14 cellular contexts compared by ENCODE assay signal in the genomic region with DNA sequence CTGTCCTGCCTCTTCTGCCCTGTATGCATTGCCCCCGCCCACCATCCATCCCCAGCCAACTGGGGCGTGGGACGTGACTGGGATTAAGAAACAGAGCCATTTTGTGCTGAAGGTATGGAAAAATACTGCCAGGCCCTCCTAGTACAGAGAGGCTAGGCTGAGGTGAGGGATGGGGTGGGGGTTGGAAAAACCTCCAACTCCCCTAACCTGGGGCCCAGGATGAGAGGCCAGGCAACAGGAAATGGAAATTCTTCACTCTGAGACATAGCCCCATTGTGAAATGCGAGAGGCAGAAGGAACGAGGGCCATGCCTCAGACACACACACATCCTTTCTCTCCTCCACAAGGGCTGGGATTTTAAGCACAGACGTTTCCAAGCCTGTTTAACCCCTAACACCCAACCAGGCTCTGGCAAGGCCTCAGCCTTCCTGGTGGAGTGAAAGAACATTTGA. TPM values are rescaled to one million over a fixed set of nuclear protein-coding genes. Genes with fewer than 3 reads are reported as not detected.
DNase-seq lines count a peak whose midpoint lies in the region; ATAC-seq and TF ChIP-seq lines count a peak whose summit lies in the region.
"Had no signal": no experiment of that assay in that cellular context is flagged by ENCODE, and none has a peak within 500 bp of the region (broad histone marks: within the 10 kb centered on the region; RNA-seq: fewer than 3 reads in every experiment).

No MANE protein-coding gene starts in this region.

- H3K9ac ChIP-seq in parathyroid adenoma, result no peak overlapping the region

- DNase-seq in SIG-M5 treated with dmso at 0.1 percent for 504 hours (lab: John Stamatoyannopoulos, UW; ENCODE audit: unreplicated experiment), result peak; percentile 57
- no peak for DNase-seq in SIG-M5 (lab: John Stamatoyannopoulos, UW)
- peak; percentile 65 to 73 for DNase-seq in PC-9
- DNase-seq in endothelial cell (ENCODE audit: low spot score), result no peak
- no peak for DNase-seq in head of caudate nucleus
- no peak for DNase-seq in activated CD4-positive, CD25-positive, alpha-beta regulatory T cell (lab: John Stamatoyannopoulos, UW)
- DNase-seq: ACHN; DMS53; effector memory CD8-positive, alpha-beta T cell; NCI-H69 had no signal

- H3K27me3 ChIP-seq in PC-9 (ENCODE audit: insufficient read depth, low read depth) (no peaks in the 10 kb centered on the region), parathyroid adenoma (ENCODE audit: control insufficient read depth, insufficient read depth, low read length) (no peaks in the 10 kb centered on the region)
- H3K27me3 ChIP-seq: right lobe of liver had no signal

- peak overlapping the region; percentile 51 for H3K4me2 ChIP-seq in PC-9
- no peak overlapping the region for H3K4me2 ChIP-seq in parathyroid adenoma (ENCODE audit: low read length)

- no peaks in the 10 kb centered on the region for H3K9me3 Mint-ChIP-seq in endothelial cell (ENCODE audit: unreplicated experiment)
- H3K9me3 Mint-ChIP-seq: effector memory CD8-positive, alpha-beta T cell had no signal

- no peak overlapping the region for H2AFZ ChIP-seq in PC-9
- peak overlapping the region; percentile 43 for H2AFZ ChIP-seq in parathyroid adenoma

- H3K4me3 ChIP-seq in PC-9 (no peak overlapping the region), parathyroid adenoma (ENCODE audit: low read depth, low read length) (no peak overlapping the region)
- H3K4me3 ChIP-seq: right lobe of liver had no signal

- H3K27ac ChIP-seq in PC-9, result peak overlapping the region; percentile 63
- H3K27ac ChIP-seq in parathyroid adenoma, result peak overlapping the region; percentile 67

- no peak overlapping the region for H3K4me3 Mint-ChIP-seq in endothelial cell (ENCODE audit: unreplicated experiment)
- H3K4me3 Mint-ChIP-seq: effector memory CD8-positive, alpha-beta T cell had no signal

- no peak for ATAC-seq in GM19351 (IDR thresholded peaks at IDR 0.05; ENCODE audit: unreplicated experiment)
- ATAC-seq: effector memory CD8-positive, alpha-beta T cell; right lobe of liver had no signal

- no peaks in the 10 kb centered on the region for H3K36me3 Mint-ChIP-seq in endothelial cell (ENCODE audit: low read depth, unreplicated experiment)

- peaks cover 10% of the 10 kb centered on the region for H3K27me3 Mint-ChIP-seq in endothelial cell (ENCODE audit: unreplicated experiment)
- H3K27me3 Mint-ChIP-seq: effector memory CD8-positive, alpha-beta T cell had no signal

- CTCF ChIA-PET in PC-9 (lab: Charles Lee), result no interaction called here

- H4K20me1 ChIP-seq in PC-9 (ENCODE audit: insufficient read depth), result no peaks in the 10 kb centered on the region

- H3K79me2 ChIP-seq in PC-9 (ENCODE audit: low read depth), result peaks cover 99% of the 10 kb centered on the region
- no peaks in the 10 kb centered on the region for H3K79me2 ChIP-seq in parathyroid adenoma

- H3K36me3 ChIP-seq in PC-9 (ENCODE audit: low read depth), result peaks cover 8% of the 10 kb centered on the region; the same call in 1 of the 2 replicates
- no peaks in the 10 kb centered on the region for H3K36me3 ChIP-seq in parathyroid adenoma (ENCODE audit: control insufficient read depth, insufficient read depth, low read length)
- H3K36me3 ChIP-seq: right lobe of liver had no signal

- no peaks in the 10 kb centered on the region for H3K9me3 ChIP-seq in PC-9 (ENCODE audit: insufficient read depth, low read depth)
- no peaks in the 10 kb centered on the region for H3K9me3 ChIP-seq in parathyroid adenoma (ENCODE audit: control insufficient read depth, low read length)
- H3K9me3 ChIP-seq: right lobe of liver had no signal

- no peak for TF ChIP-seq CTCF in PC-9 (conservative IDR thresholded peaks at IDR 0.05)
- TF ChIP-seq CTCF in endothelial cell (IDR thresholded peaks at IDR 0.05; ENCODE audit: unreplicated experiment), result no peak
- no peak for TF ChIP-seq CTCF in parathyroid adenoma (IDR thresholded peaks at IDR 0.05)

- intact Hi-C loops in PC-9 (cut with micrococcal nuclease; ENCODE audit: unreplicated experiment) (no loop called here), head of caudate nucleus (cut with DNase I) (no loop called here)

- POLR2A ChIA-PET in PC-9 (lab: Charles Lee; ENCODE audit: unreplicated experiment), result no interaction called here

- peaks cover 41% of the 10 kb centered on the region for H3K4me1 Mint-ChIP-seq in endothelial cell (ENCODE audit: unreplicated experiment)

- peaks cover 28% of the 10 kb centered on the region for H3F3A ChIP-seq in PC-9 (ENCODE audit: insufficient read depth, low read depth)

- H3K4me1 ChIP-seq in PC-9 (replicated peaks; ENCODE audit: insufficient read depth), result peaks cover 69% of the 10 kb centered on the region
- H3K4me1 ChIP-seq in parathyroid adenoma, result peaks cover 55% of the 10 kb centered on the region

- H3K9me2 ChIP-seq in PC-9 (ENCODE audit: insufficient read depth), result no peaks in the 10 kb centered on the region

- H3K27ac Mint-ChIP-seq in endothelial cell (ENCODE audit: unreplicated experiment), result peak overlapping the region; percentile 80
- H3K27ac Mint-ChIP-seq: effector memory CD8-positive, alpha-beta T cell had no signal

- no TSS peak for BruUV-seq in PC-9 (replicated peaks; lab: Mats Ljungman, UMichigan)

RNA-seq across cellular contexts. Expression of gene KCNK5, which starts 19.9 kb away (rescaled TPM):
- total RNA-seq in PC-9 (2021) (11.9 and 14.3 TPM in 2 replicates), endothelial cell (ENCODE audit: unreplicated experiment) (9.8 TPM)
- total RNA-seq: M059J had no signal

Comparison
In these comparisons a context has a peak if more than half of its experiments do, and no peak if none do; other contexts are left out.
1. DNase-seq: peak in SIG-M5 treated with dmso at 0.1 percent for 504 hours (single experiment) and PC-9 (2 of 2); none in SIG-M5 (single experiment), endothelial cell (single experiment), head of caudate nucleus (0 of 42) and activated CD4-positive, CD25-positive, alpha-beta regulatory T cell (0 of 4).